Comparison of ENCODE assay signal across 19 cellular contexts in genomic region chr15:60009581-60010379, GRCh38. TPM values are rescaled to one million over a fixed set of nuclear protein-coding genes. Genes with fewer than 3 reads are reported as not detected.
"Had no signal": no experiment of that assay in that cellular context is flagged by ENCODE, and none has a peak within 500 bp of the region (broad histone marks: within the 10 kb centered on the region; RNA-seq: fewer than 3 reads in every experiment).

No MANE protein-coding gene starts in this region.

- H3K9me3 ChIP-seq: adrenal gland, suprapubic skin, transverse colon, vagina had no signal

- DNase-seq: activated CD4-positive, alpha-beta T cell treated with anti-CD3 and anti-CD28 coated beads for 1 hour; activated CD4-positive, alpha-beta T cell treated with anti-CD3 and anti-CD28 coated beads, Interleukin-2, amount 50 U/mL, for 48 hours; activated gamma-delta T cell treated with Interleukin-2 at 50 U/mL for 16 hours; activated T-cell treated with anti-CD3 and anti-CD28 coated beads for 4 hours; adrenal gland; effector memory CD4-positive, alpha-beta T cell; foreskin fibroblast; hippocampal formation; kidney glomerular epithelial cell; left ventricle myocardium superior; stimulated activated CD4-positive, alpha-beta T cell treated with anti-CD3 and anti-CD28 coated beads, Interleukin-2, amount 100 ng/mL, for 24 hours; stimulated activated naive CD8-positive, alpha-beta T cell treated with anti-CD3 and anti-CD28 coated beads, Interleukin-15, amount 100 ng/mL, for 72 hours; transverse colon had no signal

- H3K36me3 ChIP-seq: adrenal gland, suprapubic skin, transverse colon, vagina had no signal

- H3K27ac Mint-ChIP-seq: activated naive CD4-positive, alpha-beta T cell treated with anti-CD3 and anti-CD28 coated beads, Interleukin-2, amount 50 U/mL, for 72 hours; activated T-helper 1 cell treated with anti-CD3 and anti-CD28 coated beads, Interleukin-12 subunit alpha, Interleukin-12 subunit beta, Interleukin-2, Interleukin-4 antibody, amounts not matched to agents 30 ng/mL and 10 ng/mL and 1 ng/mL, durations not matched to agents 14 hours and 24 hours and 36 hours; stimulated activated naive CD8-positive, alpha-beta T cell treated with anti-CD3 and anti-CD28 coated beads, Interleukin-15, amount 100 ng/mL, for 72 hours had no signal

- H3K4me3 ChIP-seq: adrenal gland, suprapubic skin, transverse colon, vagina had no signal

- H3K9me3 Mint-ChIP-seq: activated naive CD4-positive, alpha-beta T cell treated with anti-CD3 and anti-CD28 coated beads, Interleukin-2, amount 50 U/mL, for 72 hours; activated T-helper 1 cell treated with anti-CD3 and anti-CD28 coated beads, Interleukin-12 subunit alpha, Interleukin-12 subunit beta, Interleukin-2, Interleukin-4 antibody, amounts not matched to agents 30 ng/mL and 10 ng/mL and 1 ng/mL, durations not matched to agents 14 hours and 24 hours and 36 hours; stimulated activated naive CD8-positive, alpha-beta T cell treated with anti-CD3 and anti-CD28 coated beads, Interleukin-15, amount 100 ng/mL, for 72 hours had no signal

- ATAC-seq: activated naive CD4-positive, alpha-beta T cell treated with anti-CD3 and anti-CD28 coated beads, Interleukin-2, amount 50 U/mL, for 72 hours; left ventricle myocardium superior; stimulated activated naive CD8-positive, alpha-beta T cell treated with anti-CD3 and anti-CD28 coated beads, Interleukin-15, amount 100 ng/mL, for 72 hours had no signal

- H3K27ac ChIP-seq: adrenal gland, suprapubic skin, transverse colon, vagina had no signal

- H3K4me3 Mint-ChIP-seq: activated T-helper 1 cell treated with anti-CD3 and anti-CD28 coated beads, Interleukin-12 subunit alpha, Interleukin-12 subunit beta, Interleukin-2, Interleukin-4 antibody, amounts not matched to agents 30 ng/mL and 10 ng/mL and 1 ng/mL, durations not matched to agents 14 hours and 24 hours and 36 hours; stimulated activated naive CD8-positive, alpha-beta T cell treated with anti-CD3 and anti-CD28 coated beads, Interleukin-15, amount 100 ng/mL, for 72 hours had no signal

RNA-seq across cellular contexts. Expression of gene FOXB1, which starts 5.7 kb away (rescaled TPM):
- total RNA-seq: adrenal gland, left ventricle myocardium superior, myocyte, renal cortical epithelial cell, suprapubic skin, transverse colon, vagina had no signal
- polyA plus RNA-seq: adrenal gland had no signal
